1 cellular context compared by ENCODE assay signal in genomic region chr4:128323401-128323800, GRCh38.
TF ChIP-seq lines count a peak whose summit lies in the region.

No MANE protein-coding gene starts in this region.

TF ChIP-seq in HCT116, 20 proteins besides CTCF, POLR2A, EP300 and RAD21 (continued from another document):
- TF ChIP-seq SRF (IDR thresholded peaks at IDR 0.05; ENCODE audit: low read depth), result no peak
- TF ChIP-seq ZFX (IDR thresholded peaks at IDR 0.05), result no peak
- no peak for TF ChIP-seq EZH2phosphoT487 (IDR thresholded peaks at IDR 0.05; ENCODE audit: borderline replicate concordance)
